8 cellular contexts compared by ENCODE assay signal in genomic region chr1:30823969-30824735, GRCh38.
DNase-seq lines count a peak whose midpoint lies in the region; ATAC-seq and TF ChIP-seq lines count a peak whose summit lies in the region.

No MANE protein-coding gene starts in this region.

- no peak for TF ChIP-seq CTCF in CD14-positive monocyte (IDR thresholded peaks at IDR 0.05)
- no peak for TF ChIP-seq CTCF in lower lobe of right lung (IDR thresholded peaks at IDR 0.05)

- H3K27ac Mint-ChIP-seq in CD14-positive monocyte, result peak overlapping the region; percentile 78 to 96 (median 93)

- H3K4me1 Mint-ChIP-seq in CD14-positive monocyte, result peaks cover 33% of the 10 kb centered on the region

- peak overlapping the region; percentile 45 for H3K4me3 ChIP-seq in effector memory CD4-positive, alpha-beta T cell (ENCODE audit: insufficient read depth, low read depth, low read length, poor library complexity, severe bottlenecking)
- H3K4me3 ChIP-seq in lower lobe of right lung, result peak overlapping the region; percentile 38

- H3K27me3 ChIP-seq in effector memory CD4-positive, alpha-beta T cell (replicated peaks; ENCODE audit: control insufficient read depth, insufficient read depth, low read length, poor library complexity, severe bottlenecking), result peaks cover 5% of the 10 kb centered on the region
- no peaks in the 10 kb centered on the region for H3K27me3 ChIP-seq in lower lobe of right lung (ENCODE audit: low read depth)

- intact Hi-C loops in CD14-positive monocyte (cut with micrococcal nuclease), result no loop called here
- intact Hi-C loops in lower lobe of right lung (cut with DNase I), result no loop called here

- peaks cover 10% of the 10 kb centered on the region for H3K4me1 ChIP-seq in effector memory CD4-positive, alpha-beta T cell (ENCODE audit: control insufficient read depth, insufficient read depth, low read length, poor library complexity, severe bottlenecking)
- H3K4me1 ChIP-seq in lower lobe of right lung, result peaks cover 15% of the 10 kb centered on the region

- ATAC-seq in GM21360 (IDR thresholded peaks at IDR 0.05; ENCODE audit: unreplicated experiment), result peak; percentile 92
- peak; percentile 96 to 98 for ATAC-seq in lower lobe of right lung

- H3K9me3 ChIP-seq in effector memory CD4-positive, alpha-beta T cell (ENCODE audit: control insufficient read depth, low read length), result no peaks in the 10 kb centered on the region
- no peaks in the 10 kb centered on the region for H3K9me3 ChIP-seq in lower lobe of right lung

- H3K9me3 Mint-ChIP-seq in CD14-positive monocyte, result peaks cover 0 to 9% (median 3%) of the 10 kb centered on the region in 7 donors

- peaks cover 71 to 80% (median 76%) of the 10 kb centered on the region in 3 donors for H3K27me3 Mint-ChIP-seq in CD14-positive monocyte (ENCODE audit: low read depth in 3 of 3)

- peaks cover 4% of the 10 kb centered on the region in 2 donors for H3K36me3 Mint-ChIP-seq in CD14-positive monocyte

- no peaks in the 10 kb centered on the region for H3K36me3 ChIP-seq in effector memory CD4-positive, alpha-beta T cell (ENCODE audit: control insufficient read depth, insufficient read depth, low read length)
- no peaks in the 10 kb centered on the region for H3K36me3 ChIP-seq in lower lobe of right lung

- no peak overlapping the region for H3K27ac ChIP-seq in effector memory CD4-positive, alpha-beta T cell (ENCODE audit: insufficient read depth, low read length, poor library complexity, severe bottlenecking)
- H3K27ac ChIP-seq in lower lobe of right lung, result peak overlapping the region; percentile 83

- DNase-seq in CD14-positive monocyte (ENCODE audit: low spot score) (peak; percentile 91), HT-29 (ENCODE audit: low spot score) (peak; percentile 96), NOMO-1 (lab: John Stamatoyannopoulos, UW; ENCODE audit: unreplicated experiment in 2 of 2) (peak; percentile 87 to 88), lower lobe of right lung (peak; percentile 94)
- DNase-seq in activated CD8-positive, alpha-beta memory T cell treated with anti-CD3 and anti-CD28 coated beads for 4 hours (ENCODE audit: low read depth in 2 of 2), result peak; percentile 13 to 16
- DNase-seq in effector memory CD4-positive, alpha-beta T cell, result peak; percentile 22 to 39 (median 36)
- DNase-seq in stimulated activated CD4-positive, alpha-beta T cell treated with anti-CD3 and anti-CD28 coated beads, TNF-alpha, amount 100 ng/mL, for 1 hour (ENCODE audit: low read depth in 3 of 3, low spot score in 1 of 3), result peak in 2 of 3 donors; percentile 2 to 24

- H3K4me3 Mint-ChIP-seq in CD14-positive monocyte, result peak overlapping the region; percentile 81 to 89

Comparison
In these comparisons a context has a peak if more than half of its experiments do, and no peak if none do; other contexts are left out.
1. DNase-seq: peak in every context shown above with its lines; median percentile 96 in HT-29; 94 in lower lobe of right lung; 91 in CD14-positive monocyte; 88 in NOMO-1; 36 in effector memory CD4-positive, alpha-beta T cell; 14 in activated CD8-positive, alpha-beta memory T cell treated with anti-CD3 and anti-CD28 coated beads for 4 hours; 13 in stimulated activated CD4-positive, alpha-beta T cell treated with anti-CD3 and anti-CD28 coated beads, TNF-alpha, amount 100 ng/mL, for 1 hour.